Comparison of ENCODE assay signal across 1 cellular context in the genomic region with DNA sequence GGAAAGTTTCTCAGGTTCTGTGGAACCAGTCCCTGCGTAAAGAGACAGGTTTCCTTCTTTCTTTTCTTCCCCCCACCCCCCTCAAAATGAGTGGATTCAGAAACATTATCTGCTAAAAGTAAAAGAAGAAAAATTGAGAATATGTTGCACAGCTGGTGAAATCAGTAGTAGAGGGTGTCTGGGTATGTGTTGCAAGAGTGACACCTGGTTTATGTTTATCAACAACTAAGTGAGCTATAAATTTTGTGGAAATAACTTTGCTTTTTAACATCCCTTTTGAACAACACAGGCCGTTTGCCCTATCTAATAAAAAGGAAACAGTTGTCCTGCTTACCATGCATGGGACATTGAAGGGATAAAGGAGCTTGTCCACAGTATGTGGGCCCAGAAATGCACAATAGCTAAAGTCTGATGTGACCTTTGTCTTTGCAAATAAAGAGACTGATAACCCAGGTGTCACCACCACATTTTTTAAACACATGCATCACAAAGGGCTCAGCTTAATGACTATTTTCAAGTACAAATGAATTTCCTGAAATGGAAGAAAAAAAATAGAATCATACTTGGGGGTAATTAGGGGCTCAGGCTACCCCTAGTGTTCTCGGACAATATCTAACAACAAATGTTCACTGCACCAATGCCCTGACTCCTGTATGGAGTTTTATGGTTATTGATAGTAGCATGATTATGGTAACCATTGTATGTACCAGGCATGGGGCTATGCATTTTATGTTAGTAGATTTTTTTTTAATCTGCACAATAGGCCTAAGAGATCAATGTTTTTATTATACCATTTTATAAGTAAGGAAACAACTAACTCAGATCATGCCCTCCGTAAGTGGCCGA.
TF ChIP-seq lines count a peak whose summit lies in the region.

No MANE protein-coding gene starts in this region.

TF ChIP-seq in HepG2, 621 proteins besides CTCF, POLR2A, EP300 and RAD21 (continued from another document and continues in another):
- no peak for TF ChIP-seq ZBTB39 (CRISPR knock-in tag; IDR thresholded peaks at IDR 0.05)
- no peak for TF ChIP-seq PCBP1 (IDR thresholded peaks at IDR 0.05; ENCODE audit: borderline replicate concordance, low read depth, low read length)
- TF ChIP-seq, protein P1, sequence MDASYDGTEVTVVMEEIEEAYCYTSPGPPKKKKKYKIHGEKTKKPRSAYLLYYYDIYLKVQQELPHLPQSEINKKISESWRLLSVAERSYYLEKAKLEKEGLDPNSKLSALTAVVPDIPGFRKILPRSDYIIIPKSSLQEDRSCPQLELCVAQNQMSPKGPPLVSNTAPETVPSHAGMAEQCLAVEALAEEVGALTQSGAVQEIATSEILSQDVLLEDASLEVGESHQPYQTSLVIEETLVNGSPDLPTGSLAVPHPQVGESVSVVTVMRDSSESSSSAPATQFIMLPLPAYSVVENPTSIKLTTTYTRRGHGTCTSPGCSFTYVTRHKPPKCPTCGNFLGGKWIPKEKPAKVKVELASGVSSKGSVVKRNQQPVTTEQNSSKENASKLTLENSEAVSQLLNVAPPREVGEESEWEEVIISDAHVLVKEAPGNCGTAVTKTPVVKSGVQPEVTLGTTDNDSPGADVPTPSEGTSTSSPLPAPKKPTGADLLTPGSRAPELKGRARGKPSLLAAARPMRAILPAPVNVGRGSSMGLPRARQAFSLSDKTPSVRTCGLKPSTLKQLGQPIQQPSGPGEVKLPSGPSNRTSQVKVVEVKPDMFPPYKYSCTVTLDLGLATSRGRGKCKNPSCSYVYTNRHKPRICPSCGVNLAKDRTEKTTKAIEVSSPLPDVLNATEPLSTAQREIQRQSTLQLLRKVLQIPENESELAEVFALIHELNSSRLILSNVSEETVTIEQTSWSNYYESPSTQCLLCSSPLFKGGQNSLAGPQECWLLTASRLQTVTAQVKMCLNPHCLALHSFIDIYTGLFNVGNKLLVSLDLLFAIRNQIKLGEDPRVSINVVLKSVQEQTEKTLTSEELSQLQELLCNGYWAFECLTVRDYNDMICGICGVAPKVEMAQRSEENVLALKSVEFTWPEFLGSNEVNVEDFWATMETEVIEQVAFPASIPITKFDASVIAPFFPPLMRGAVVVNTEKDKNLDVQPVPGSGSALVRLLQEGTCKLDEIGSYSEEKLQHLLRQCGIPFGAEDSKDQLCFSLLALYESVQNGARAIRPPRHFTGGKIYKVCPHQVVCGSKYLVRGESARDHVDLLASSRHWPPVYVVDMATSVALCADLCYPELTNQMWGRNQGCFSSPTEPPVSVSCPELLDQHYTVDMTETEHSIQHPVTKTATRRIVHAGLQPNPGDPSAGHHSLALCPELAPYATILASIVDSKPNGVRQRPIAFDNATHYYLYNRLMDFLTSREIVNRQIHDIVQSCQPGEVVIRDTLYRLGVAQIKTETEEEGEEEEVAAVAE (CRISPR knock-in tag; IDR thresholded peaks at IDR 0.05; ENCODE audit: borderline replicate concordance) = no peak
- peak; percentile 60; the same call in 1 of the 2 replicates for TF ChIP-seq TFE3 (CRISPR knock-in tag; IDR thresholded peaks at IDR 0.05)
- TF ChIP-seq ISX (CRISPR knock-in tag; conservative IDR thresholded peaks at IDR 0.05) = no peak
- TF ChIP-seq ZNF570 (CRISPR knock-in tag; IDR thresholded peaks at IDR 0.05; ENCODE audit: borderline replicate concordance) = no peak
- no peak for TF ChIP-seq HINFP (CRISPR knock-in tag; IDR thresholded peaks at IDR 0.05; ENCODE audit: low read depth)
- TF ChIP-seq, protein P2, sequence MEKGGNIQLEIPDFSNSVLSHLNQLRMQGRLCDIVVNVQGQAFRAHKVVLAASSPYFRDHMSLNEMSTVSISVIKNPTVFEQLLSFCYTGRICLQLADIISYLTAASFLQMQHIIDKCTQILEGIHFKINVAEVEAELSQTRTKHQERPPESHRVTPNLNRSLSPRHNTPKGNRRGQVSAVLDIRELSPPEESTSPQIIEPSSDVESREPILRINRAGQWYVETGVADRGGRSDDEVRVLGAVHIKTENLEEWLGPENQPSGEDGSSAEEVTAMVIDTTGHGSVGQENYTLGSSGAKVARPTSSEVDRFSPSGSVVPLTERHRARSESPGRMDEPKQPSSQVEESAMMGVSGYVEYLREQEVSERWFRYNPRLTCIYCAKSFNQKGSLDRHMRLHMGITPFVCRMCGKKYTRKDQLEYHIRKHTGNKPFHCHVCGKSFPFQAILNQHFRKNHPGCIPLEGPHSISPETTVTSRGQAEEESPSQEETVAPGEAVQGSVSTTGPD (CRISPR knock-in tag; IDR thresholded peaks at IDR 0.05) = no peak
- peak; percentile 69 for TF ChIP-seq HNF1A (IDR thresholded peaks at IDR 0.05; ENCODE audit: low read depth)
- TF ChIP-seq HNF1A (CRISPR knock-in tag; IDR thresholded peaks at IDR 0.05; ENCODE audit: borderline replicate concordance) = 0 out of 2 replicates have a peak, but pooled peaks have one; percentile 56
- no peak for TF ChIP-seq SMAD9 (CRISPR knock-in tag; IDR thresholded peaks at IDR 0.05)
- TF ChIP-seq ZNF891 (CRISPR knock-in tag; IDR thresholded peaks at IDR 0.05) = no peak
- TF ChIP-seq ATF4 (CRISPR knock-in tag; IDR thresholded peaks at IDR 0.05) = 0 out of 4 replicates have a peak, but pooled peaks of 1 of the 2 experiments have one; percentile 30
- 0 out of 2 replicates have a peak, but pooled peaks have one; percentile 44 for TF ChIP-seq RORA (CRISPR knock-in tag; IDR thresholded peaks at IDR 0.05)
- peak; percentile 62; the same call in 1 of the 2 replicates for TF ChIP-seq SIX4 (CRISPR knock-in tag; IDR thresholded peaks at IDR 0.05)
- TF ChIP-seq, protein P3, sequence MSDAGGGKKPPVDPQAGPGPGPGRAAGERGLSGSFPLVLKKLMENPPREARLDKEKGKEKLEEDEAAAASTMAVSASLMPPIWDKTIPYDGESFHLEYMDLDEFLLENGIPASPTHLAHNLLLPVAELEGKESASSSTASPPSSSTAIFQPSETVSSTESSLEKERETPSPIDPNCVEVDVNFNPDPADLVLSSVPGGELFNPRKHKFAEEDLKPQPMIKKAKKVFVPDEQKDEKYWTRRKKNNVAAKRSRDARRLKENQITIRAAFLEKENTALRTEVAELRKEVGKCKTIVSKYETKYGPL (CRISPR knock-in tag; IDR thresholded peaks at IDR 0.05) = no peak
- no peak for TF ChIP-seq ZBTB49 (CRISPR knock-in tag; IDR thresholded peaks at IDR 0.05; ENCODE audit: borderline replicate concordance)
- TF ChIP-seq REPIN1 (CRISPR knock-in tag; IDR thresholded peaks at IDR 0.05; ENCODE audit: borderline replicate concordance, low read depth) = no peak
- TF ChIP-seq, protein P4, sequence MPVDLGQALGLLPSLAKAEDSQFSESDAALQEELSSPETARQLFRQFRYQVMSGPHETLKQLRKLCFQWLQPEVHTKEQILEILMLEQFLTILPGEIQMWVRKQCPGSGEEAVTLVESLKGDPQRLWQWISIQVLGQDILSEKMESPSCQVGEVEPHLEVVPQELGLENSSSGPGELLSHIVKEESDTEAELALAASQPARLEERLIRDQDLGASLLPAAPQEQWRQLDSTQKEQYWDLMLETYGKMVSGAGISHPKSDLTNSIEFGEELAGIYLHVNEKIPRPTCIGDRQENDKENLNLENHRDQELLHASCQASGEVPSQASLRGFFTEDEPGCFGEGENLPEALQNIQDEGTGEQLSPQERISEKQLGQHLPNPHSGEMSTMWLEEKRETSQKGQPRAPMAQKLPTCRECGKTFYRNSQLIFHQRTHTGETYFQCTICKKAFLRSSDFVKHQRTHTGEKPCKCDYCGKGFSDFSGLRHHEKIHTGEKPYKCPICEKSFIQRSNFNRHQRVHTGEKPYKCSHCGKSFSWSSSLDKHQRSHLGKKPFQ (CRISPR knock-in tag; IDR thresholded peaks at IDR 0.05; ENCODE audit: insufficient replicate concordance) = no peak
